Comparison of ENCODE assay signal across 17 cellular contexts in the genomic region with DNA sequence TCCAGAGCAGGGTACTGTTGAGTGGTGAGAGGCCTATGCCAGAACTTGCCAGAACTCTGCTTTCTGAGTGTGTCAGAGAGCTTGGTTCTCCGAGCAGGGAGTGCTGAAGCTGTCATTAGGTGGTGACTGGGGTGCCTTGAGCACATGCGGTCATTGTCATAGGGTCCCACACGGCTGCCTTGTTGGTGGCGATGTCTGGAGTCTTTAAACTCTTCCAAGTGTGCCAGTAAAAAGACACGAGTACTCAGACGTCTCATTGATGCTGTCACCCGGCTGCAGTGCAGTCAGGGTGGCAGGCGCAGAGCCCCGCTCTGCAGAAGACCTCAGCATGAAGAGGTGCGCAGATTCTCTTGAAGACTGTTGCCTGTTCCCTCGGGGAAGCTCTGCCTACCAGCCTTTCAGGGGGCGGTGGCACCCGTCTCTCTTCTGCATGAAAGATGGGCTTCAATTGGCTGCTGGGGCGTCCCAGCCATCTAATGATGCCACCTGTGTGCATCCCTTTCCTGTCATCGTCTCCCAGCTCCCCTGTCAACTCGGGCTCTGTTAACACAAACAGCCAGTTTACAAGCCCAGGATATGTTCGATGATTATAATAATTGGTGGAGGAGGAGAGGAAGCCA.
"Had no signal": no experiment of that assay in that cellular context is flagged by ENCODE, and none has a peak within 500 bp of the region (broad histone marks: within the 10 kb centered on the region; RNA-seq: fewer than 3 reads in every experiment).

No MANE protein-coding gene starts in this region.

- H3K4me3 Mint-ChIP-seq: activated CD4-positive, alpha-beta T cell treated with anti-CD3 and anti-CD28 coated beads, Interleukin-2, amount 10 ng/mL, durations not matched to agents 7 days and 5 days; activated naive CD4-positive, alpha-beta T cell treated with anti-CD3 and anti-CD28 coated beads, Interleukin-2, amount 10 ng/mL, durations not matched to agents 7 days and 5 days; activated T-helper 17 cell treated with anti-CD3 and anti-CD28 coated beads, Interleukin-2, amount 50 U/mL, for 72 hours; central memory CD8-positive, alpha-beta T cell; stimulated activated naive CD8-positive, alpha-beta T cell treated with anti-CD3 and anti-CD28 coated beads, Interleukin-15, Interleukin-2, amounts not matched to agents 100 ng/mL and 50 ng/mL, for 24 hours; T-helper 1 cell treated with Interleukin-12 subunit alpha and Interleukin-12 subunit beta and Interleukin-4 antibody, amounts not matched to agents 30 μg/mL and 1 μg/mL, for 36 hours; WTC11 had no signal

- H3K27me3 Mint-ChIP-seq: activated CD4-positive, alpha-beta T cell treated with anti-CD3 and anti-CD28 coated beads, Interleukin-2, amount 10 ng/mL, durations not matched to agents 7 days and 5 days; activated T-helper 17 cell treated with anti-CD3 and anti-CD28 coated beads, Interleukin-2, amount 50 U/mL, for 72 hours; central memory CD8-positive, alpha-beta T cell; stimulated activated naive CD8-positive, alpha-beta T cell treated with anti-CD3 and anti-CD28 coated beads, Interleukin-15, Interleukin-2, amounts not matched to agents 100 ng/mL and 50 ng/mL, for 24 hours had no signal

- H3K9me3 ChIP-seq: body of pancreas, prostate gland had no signal

- H3K27me3 ChIP-seq: body of pancreas had no signal

- H3K4me3 ChIP-seq: body of pancreas, prostate gland had no signal

- DNase-seq: activated CD4-positive, alpha-beta T cell treated with anti-CD3 and anti-CD28 coated beads, Interleukin-2, amount 10 ng/mL, durations not matched to agents 7 days and 5 days; activated CD8-positive, alpha-beta memory T cell treated with anti-CD3 and anti-CD28 coated beads for 24 hours; activated naive CD4-positive, alpha-beta T cell treated with anti-CD3 and anti-CD28 coated beads, Interleukin-2, amount 10 ng/mL, durations not matched to agents 7 days and 5 days; body of pancreas; effector memory CD4-positive, alpha-beta T cell; hippocampal formation; kidney glomerular epithelial cell; stimulated activated CD4-positive, alpha-beta T cell treated with anti-CD3 and anti-CD28 coated beads, Interleukin-4, amount 100 ng/mL, for 1 hour; stimulated activated CD8-positive, alpha-beta memory T cell treated with anti-CD3 and anti-CD28 coated beads, Interleukin-4, amount 100 ng/mL, for 48 hours had no signal

- H3K27ac ChIP-seq: body of pancreas, epithelial cell of prostate had no signal

- ATAC-seq: activated T-helper 17 cell treated with anti-CD3 and anti-CD28 coated beads, Interleukin-2, amount 50 U/mL, for 72 hours; body of pancreas; SK-N-SH treated with all-trans-retinoic acid at 6 μM for 48 hours; WTC11 had no signal

- H3K9me3 Mint-ChIP-seq: activated CD4-positive, alpha-beta T cell treated with anti-CD3 and anti-CD28 coated beads, Interleukin-2, amount 10 ng/mL, durations not matched to agents 7 days and 5 days; activated naive CD4-positive, alpha-beta T cell treated with anti-CD3 and anti-CD28 coated beads, Interleukin-2, amount 10 ng/mL, durations not matched to agents 7 days and 5 days; activated T-helper 17 cell treated with anti-CD3 and anti-CD28 coated beads, Interleukin-2, amount 50 U/mL, for 72 hours; central memory CD8-positive, alpha-beta T cell; stimulated activated naive CD8-positive, alpha-beta T cell treated with anti-CD3 and anti-CD28 coated beads, Interleukin-15, Interleukin-2, amounts not matched to agents 100 ng/mL and 50 ng/mL, for 24 hours; T-helper 1 cell treated with Interleukin-12 subunit alpha and Interleukin-12 subunit beta and Interleukin-4 antibody, amounts not matched to agents 30 μg/mL and 1 μg/mL, for 36 hours; WTC11 had no signal

- H3K36me3 Mint-ChIP-seq: activated naive CD4-positive, alpha-beta T cell treated with anti-CD3 and anti-CD28 coated beads, Interleukin-2, amount 10 ng/mL, durations not matched to agents 7 days and 5 days; WTC11 had no signal

- H3K36me3 ChIP-seq: prostate gland had no signal

- H3K27ac Mint-ChIP-seq: activated CD4-positive, alpha-beta T cell treated with anti-CD3 and anti-CD28 coated beads, Interleukin-2, amount 10 ng/mL, durations not matched to agents 7 days and 5 days; activated naive CD4-positive, alpha-beta T cell treated with anti-CD3 and anti-CD28 coated beads, Interleukin-2, amount 10 ng/mL, durations not matched to agents 7 days and 5 days; activated T-helper 17 cell treated with anti-CD3 and anti-CD28 coated beads, Interleukin-2, amount 50 U/mL, for 72 hours; stimulated activated naive CD8-positive, alpha-beta T cell treated with anti-CD3 and anti-CD28 coated beads, Interleukin-15, Interleukin-2, amounts not matched to agents 100 ng/mL and 50 ng/mL, for 24 hours; T-helper 1 cell treated with Interleukin-12 subunit alpha and Interleukin-12 subunit beta and Interleukin-4 antibody, amounts not matched to agents 30 μg/mL and 1 μg/mL, for 36 hours; WTC11 had no signal
